ENCODE assay signal across 1 cellular context in genomic region chr2:43057026-43057741, GRCh38.
TF ChIP-seq lines count a peak whose summit lies in the region.

No MANE protein-coding gene starts in this region.

TF ChIP-seq in IMR-90, 13 proteins besides CTCF, POLR2A, EP300 and RAD21 (continued from another document):
- no peak for TF ChIP-seq USF2 (IDR thresholded peaks at IDR 0.05; ENCODE audit: low read depth, low read length)
- TF ChIP-seq MXI1 (IDR thresholded peaks at IDR 0.05; ENCODE audit: borderline replicate concordance, low read depth, low read length) = no peak
- no peak for TF ChIP-seq NFE2L2 (IDR thresholded peaks at IDR 0.05; ENCODE audit: low read depth, low read length)
- TF ChIP-seq RCOR1 (IDR thresholded peaks at IDR 0.05; ENCODE audit: insufficient replicate concordance, low read length) = no peak
- TF ChIP-seq CEBPB (IDR thresholded peaks at IDR 0.05; ENCODE audit: low read depth, low read length) = no peak
- no peak for TF ChIP-seq MAFK (IDR thresholded peaks at IDR 0.05; ENCODE audit: low read depth, low read length)
- TF ChIP-seq CHD1 (IDR thresholded peaks at IDR 0.05; ENCODE audit: low read depth, low read length) = no peak
- TF ChIP-seq FOS (IDR thresholded peaks at IDR 0.05; ENCODE audit: low read depth, low read length) = no peak
